ENCODE assay signal across 8 cellular contexts in the genomic region with DNA sequence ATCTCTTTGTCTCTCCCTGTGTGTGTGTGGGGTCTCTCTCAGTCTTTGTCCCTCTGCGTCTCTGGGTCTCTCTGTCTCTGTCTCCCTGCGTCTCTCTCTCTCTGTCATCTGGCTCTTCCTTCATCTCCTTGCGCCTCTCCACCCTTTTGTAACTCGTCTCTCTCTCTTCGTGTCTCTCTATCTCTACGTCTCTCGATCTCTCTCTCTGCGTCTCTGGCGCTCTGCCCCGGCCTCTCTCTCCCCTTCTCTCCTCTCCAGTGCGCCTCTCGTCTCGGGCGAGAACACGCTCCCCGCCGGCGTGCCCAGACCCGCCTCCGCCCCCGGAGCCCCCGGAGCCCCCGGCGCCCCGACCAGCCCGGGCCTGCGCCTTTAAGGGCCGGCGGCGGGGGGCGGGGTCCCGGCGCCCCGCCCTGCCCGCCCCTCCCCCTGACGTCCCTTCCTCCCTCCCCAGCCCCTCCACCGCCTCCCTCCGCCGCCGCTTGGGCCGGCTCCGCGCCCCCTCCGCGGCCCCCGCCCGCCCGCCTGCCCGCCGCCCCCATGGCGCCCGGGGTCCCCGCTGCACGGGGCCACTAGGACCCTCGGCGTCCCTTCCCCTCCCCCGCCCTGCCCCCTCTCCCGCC. TPM values are rescaled to one million over a fixed set of nuclear protein-coding genes. Genes with fewer than 3 reads are reported as not detected.
A peak's percentile ranks its signal among the peaks of the same experiment; 100 is the strongest.
DNase-seq lines count a peak whose midpoint lies in the region; ATAC-seq, FAIRE-seq and TF ChIP-seq lines count a peak whose summit lies in the region.

A gene (plus strand): TSS at position 440 of the 620 bp plus-strand sequence. CDS start 318 bp downstream, outside the sequence.

- no peaks in the 10 kb centered on the region for H3K9me3 Mint-ChIP-seq in activated CD4-positive, alpha-beta T cell treated with anti-CD3 and anti-CD28 coated beads, Interleukin-2, amount 10 ng/mL, durations not matched to agents 24 days and 14 days

- no peaks in the 10 kb centered on the region for H3K36me3 Mint-ChIP-seq in activated CD4-positive, alpha-beta T cell treated with anti-CD3 and anti-CD28 coated beads, Interleukin-2, amount 10 ng/mL, durations not matched to agents 24 days and 14 days (ENCODE audit: low read depth)

- TF ChIP-seq CTCF in A549 (IDR thresholded peaks at IDR 0.05) = no peak

- peak within 1 kb of the TSS; percentile 84 to 98 for H3K27ac ChIP-seq in A549

- DNase-seq in A549 (ENCODE audit: low read depth in 1 of 2, low spot score in 1 of 2) (peak; percentile 36 to 57), NCI-H226 (peak; percentile 15), dedifferentiated amniotic fluid mesenchymal stem cell (ENCODE audit: extremely low spot score) (peak; percentile 20), left lobe of liver (ENCODE audit: low spot score) (peak; percentile 65)
- peak; percentile 86 for DNase-seq in activated CD4-positive, alpha-beta T cell treated with anti-CD3 and anti-CD28 coated beads, Interleukin-2, amount 10 ng/mL, durations not matched to agents 24 days and 14 days
- peak; percentile 63 to 64 for DNase-seq in stimulated activated CD4-positive, alpha-beta T cell treated with anti-CD3 and anti-CD28 coated beads, Interleukin-2, amount 100 ng/mL, for 24 hours

- peaks cover 22% of the 10 kb centered on the region for H3K4me1 Mint-ChIP-seq in activated CD4-positive, alpha-beta T cell treated with anti-CD3 and anti-CD28 coated beads, Interleukin-2, amount 10 ng/mL, durations not matched to agents 24 days and 14 days

- POLR2A ChIA-PET in A549 (lab: Yijun Ruan, JAX) = no interaction called here

- TF ChIP-seq POLR2A in A549 (IDR thresholded peaks at IDR 0.05; ENCODE audit: low read length) (peak; percentile 54), GM18951 (IDR thresholded peaks at IDR 0.05; ENCODE audit: extremely low read depth, insufficient read depth, insufficient read length) (peak; percentile 47)

- in situ Hi-C loops in GM18951 (cut with MboI; ENCODE audit: low sequenced_read_pairs, unreplicated experiment) = no loop called here

- H3K27ac Mint-ChIP-seq in activated CD4-positive, alpha-beta T cell treated with anti-CD3 and anti-CD28 coated beads, Interleukin-2, amount 10 ng/mL, durations not matched to agents 24 days and 14 days = peak within 1 kb of the TSS; percentile 80

- peak within 1 kb of the TSS; percentile 98 for H3K4me2 ChIP-seq in A549

- intact Hi-C loops in activated CD4-positive, alpha-beta T cell treated with anti-CD3 and anti-CD28 coated beads, Interleukin-2, amount 10 ng/mL, durations not matched to agents 24 days and 14 days (cut with micrococcal nuclease) = loop anchor here (2.0 to 5.0 kb wide), 2 partner anchors 88 to 159 kb away; a partner anchor contains a TSS

- peaks cover 2% of the 10 kb centered on the region for H3K27me3 Mint-ChIP-seq in activated CD4-positive, alpha-beta T cell treated with anti-CD3 and anti-CD28 coated beads, Interleukin-2, amount 10 ng/mL, durations not matched to agents 24 days and 14 days

- TF ChIP-seq RAD21 in A549 (conservative IDR thresholded peaks at IDR 0.05 in 1 of 2, IDR thresholded peaks at IDR 0.05 in 1 of 2) = no peak

- peaks cover 7% of the 10 kb centered on the region; the same call in 2 of the 3 replicates for H3K4me1 ChIP-seq in A549

- 2% methylated on average over 9 of the region's 58 CpGs for WGBS in A549 (ENCODE audit: missing lambda C conversion rate)

- FAIRE-seq in A549 (lab: Jason Lieb, UNC) = no peak

- peak within 1 kb of the TSS; percentile 87 for H3K4me3 Mint-ChIP-seq in activated CD4-positive, alpha-beta T cell treated with anti-CD3 and anti-CD28 coated beads, Interleukin-2, amount 10 ng/mL, durations not matched to agents 24 days and 14 days

- H3K4me3 ChIP-seq in A549 = peak within 1 kb of the TSS; percentile 96

- no peak for TF ChIP-seq EP300 in A549 (IDR thresholded peaks at IDR 0.05)

- CTCF ChIA-PET in A549 (lab: Yijun Ruan, JAX) = no interaction called here

- H3K9me3 ChIP-seq in A549 = no peaks in the 10 kb centered on the region

- peak; percentile 65 to 74 for ATAC-seq in A549
- peak; percentile 74 for ATAC-seq in left lobe of liver
- ATAC-seq in GM21515 (IDR thresholded peaks at IDR 0.05; ENCODE audit: unreplicated experiment) = no peak

TF ChIP-seq in A549, 52 proteins besides CTCF, POLR2A, EP300 and RAD21:
- TF ChIP-seq ZFP36 (IDR thresholded peaks at IDR 0.05; ENCODE audit: borderline replicate concordance, partially characterized antibody) (peak; percentile 39), PHF8 (IDR thresholded peaks at IDR 0.05; ENCODE audit: borderline replicate concordance, low read depth) (no peak), JUN (IDR thresholded peaks at IDR 0.05) (peak in 1 of 2 experiments; percentile 34; a peak in 1 of 5 replicates)
TF ChIP-seq in A549: peak in this region for 2.

RNA-seq across cellular contexts. Expression of the gene that starts here (rescaled TPM):
- 6.3 and 6.9 TPM in 2 replicates for polyA plus RNA-seq in A549 (2011; rRNA removed)
- 5.6 and 6.4 TPM in 2 replicates for polyA plus RNA-seq in A549 (2012; cell fraction: cytosol; rRNA removed)
- polyA plus RNA-seq in A549 (2012; cell fraction: nucleus; rRNA removed) = 5.5 and 7.7 TPM in 2 replicates
- polyA plus RNA-seq in A549 (2017; fragmentation: RNase III; extraction: RNeasy Plus Mini Kit Qiagen cat#74134 plus additional on column Dnase treatment) = 6.0 to 7.8 TPM (median 6.8 TPM) in 3 replicates
- 7.4 and 13.0 TPM in 2 replicates for polyA minus RNA-seq in A549 (2011; rRNA and poly(A)+ RNA removed)
- 26.1 and 29.0 TPM in 2 replicates for total RNA-seq in activated CD4-positive, alpha-beta T cell treated with anti-CD3 and anti-CD28 coated beads, Interleukin-2, amount 10 ng/mL, durations not matched to agents 24 days and 14 days
- 17.5 TPM for total RNA-seq in left lobe of liver

Comparison
In these comparisons a context has a peak if more than half of its experiments do, and no peak if none do; other contexts are left out.
1. DNase-seq: peak in every context shown above with its lines; median percentile 86 in activated CD4-positive, alpha-beta T cell treated with anti-CD3 and anti-CD28 coated beads, Interleukin-2, amount 10 ng/mL, durations not matched to agents 24 days and 14 days; 65 in left lobe of liver; 64 in stimulated activated CD4-positive, alpha-beta T cell treated with anti-CD3 and anti-CD28 coated beads, Interleukin-2, amount 100 ng/mL, for 24 hours; 46 in A549; 20 in dedifferentiated amniotic fluid mesenchymal stem cell; 15 in NCI-H226.